In genomic region chr20:45097485-45098095, GRCh38 we compare ENCODE assay signal across 7 cellular contexts. TPM values are rescaled to one million over a fixed set of nuclear protein-coding genes. Genes with fewer than 3 reads are reported as not detected.
A peak's percentile ranks its signal among the peaks of the same experiment; 100 is the strongest.
DNase-seq lines count a peak whose midpoint lies in the region; ATAC-seq and TF ChIP-seq lines count a peak whose summit lies in the region.

No MANE protein-coding gene starts in this region.

- WGBS in aorta, 2 donors = 29 to 36% methylated on average over 40 to 55 of the region's 55 CpGs

- H3K9me3 ChIP-seq in subcutaneous abdominal adipose tissue (ENCODE audit: control insufficient read depth in 5 of 5, low read length in 5 of 5) (no peaks in the 10 kb centered on the region), aorta (ENCODE audit: control insufficient read depth, low read length) (no peaks in the 10 kb centered on the region)

- CTCF ChIA-PET in RWPE1 (lab: Yijun Ruan, JAX) = interaction anchor here (0.6 to 8.7 kb wide), 19 partner anchors 8 to 206 kb away, joined by 3 to 171 read pairs (median 15); partner anchors contain the start of gene WFDC5

- no peaks in the 10 kb centered on the region for H3K36me3 Mint-ChIP-seq in activated naive CD8-positive, alpha-beta T cell treated with anti-CD3 and anti-CD28 coated beads, Interleukin-2, amount 50 U/mL, for 24 hours (ENCODE audit: low read depth)

- intact Hi-C loops in aorta (cut with DNase I) = loop anchor here (5.0 to 10.0 kb wide), 3 partner anchors 53 to 85 kb away; no protein-coding TSS in a partner anchor

- peak overlapping the region; percentile 59 for H3K27ac Mint-ChIP-seq in activated naive CD8-positive, alpha-beta T cell treated with anti-CD3 and anti-CD28 coated beads, Interleukin-2, amount 50 U/mL, for 24 hours

- DNase-seq in RWPE1 (ENCODE audit: low spot score) = peak; percentile 38
- peak; percentile 55 for DNase-seq in activated naive CD8-positive, alpha-beta T cell treated with anti-CD3 and anti-CD28 coated beads, Interleukin-2, amount 50 U/mL, for 24 hours
- DNase-seq in left kidney (ENCODE audit: low read depth, low spot score) = peak; percentile 85
- DNase-seq in Ammon's horn (ENCODE audit: low spot score) = no peak
- no peak for DNase-seq in aorta
- no peak for DNase-seq in SIG-M5 (lab: John Stamatoyannopoulos, UW)

- peaks cover 17% of the 10 kb centered on the region for H3K4me1 Mint-ChIP-seq in activated naive CD8-positive, alpha-beta T cell treated with anti-CD3 and anti-CD28 coated beads, Interleukin-2, amount 50 U/mL, for 24 hours

- no peak overlapping the region for H3K9ac ChIP-seq in subcutaneous abdominal adipose tissue (ENCODE audit: low read length in 5 of 5)

- no peaks in the 10 kb centered on the region for H3K9me3 Mint-ChIP-seq in activated naive CD8-positive, alpha-beta T cell treated with anti-CD3 and anti-CD28 coated beads, Interleukin-2, amount 50 U/mL, for 24 hours

- peaks cover 0 to 13% (median 12%) of the 10 kb centered on the region in 5 donors for H3K4me1 ChIP-seq in subcutaneous abdominal adipose tissue (ENCODE audit: control insufficient read depth in 5 of 5, insufficient read depth in 5 of 5, low read length in 5 of 5)
- H3K4me1 ChIP-seq in aorta (ENCODE audit: control insufficient read depth in 1 of 2, insufficient read depth in 2 of 2, low read length in 2 of 2) = no peaks in the 10 kb centered on the region

- H3K27me3 ChIP-seq in subcutaneous abdominal adipose tissue (ENCODE audit: control insufficient read depth in 5 of 5, insufficient read depth in 4 of 5, low read length in 5 of 5) = peaks cover 23 to 55% (median 49%) of the 10 kb centered on the region in 5 donors
- H3K27me3 ChIP-seq in aorta (ENCODE audit: control insufficient read depth in 1 of 2, insufficient read depth in 2 of 2, low read length in 1 of 2) = peaks cover 0 to 3% of the 10 kb centered on the region in 2 donors

- H3K4me3 ChIP-seq in subcutaneous abdominal adipose tissue (ENCODE audit: low read depth in 1 of 5, low read length in 5 of 5) (peak overlapping the region in 3 of 5 donors; percentile 24 to 40 (median 35)), aorta (ENCODE audit: low read length in 2 of 2) (no peak overlapping the region)

- POLR2A ChIA-PET in RWPE1 (lab: Yijun Ruan, JAX; ENCODE audit: low non-redundant PET) = no interaction called here

- H3K36me3 ChIP-seq in subcutaneous abdominal adipose tissue (ENCODE audit: control insufficient read depth in 5 of 5, insufficient read depth in 5 of 5, low read length in 5 of 5) (no peaks in the 10 kb centered on the region), aorta (ENCODE audit: control insufficient read depth in 1 of 2, insufficient read depth in 2 of 2, low read length in 1 of 2) (no peaks in the 10 kb centered on the region)

- peak; percentile 43 for ATAC-seq in activated naive CD8-positive, alpha-beta T cell treated with anti-CD3 and anti-CD28 coated beads, Interleukin-2, amount 50 U/mL, for 24 hours
- ATAC-seq in aorta (ENCODE audit: low FRiP score) = no peak

- H3K27ac ChIP-seq in RWPE1 (no peak overlapping the region), subcutaneous abdominal adipose tissue (ENCODE audit: low read depth, low read length) (no peak overlapping the region), aorta (ENCODE audit: low read depth in 1 of 2, low read length in 2 of 2) (no peak overlapping the region)

- no peak for TF ChIP-seq CTCF in RWPE1 (conservative IDR thresholded peaks at IDR 0.05; ENCODE audit: low read depth)

- H3K27me3 Mint-ChIP-seq in activated naive CD8-positive, alpha-beta T cell treated with anti-CD3 and anti-CD28 coated beads, Interleukin-2, amount 50 U/mL, for 24 hours = peaks cover 53% of the 10 kb centered on the region

- no peak overlapping the region for H3K4me3 Mint-ChIP-seq in activated naive CD8-positive, alpha-beta T cell treated with anti-CD3 and anti-CD28 coated beads, Interleukin-2, amount 50 U/mL, for 24 hours

RNA-seq across cellular contexts. Expression of gene KCNS1, which starts 3.3 kb away (rescaled TPM):
- not detected for total RNA-seq in aorta
- not detected for polyA plus RNA-seq in aorta

RNA-seq across cellular contexts. Expression of gene WFDC5, which starts 17.4 kb away (rescaled TPM):
- not detected for total RNA-seq in aorta
- not detected for polyA plus RNA-seq in aorta

RNA-seq across cellular contexts. Expression of gene WFDC12, which starts 26.7 kb away (rescaled TPM):
- not detected for total RNA-seq in aorta
- not detected for polyA plus RNA-seq in aorta

Comparison
In these comparisons a context has a peak if more than half of its experiments do, and no peak if none do; other contexts are left out.
1. DNase-seq: peak in RWPE1 (single experiment), activated naive CD8-positive, alpha-beta T cell treated with anti-CD3 and anti-CD28 coated beads, Interleukin-2, amount 50 U/mL, for 24 hours (single experiment) and left kidney (single experiment); none in Ammon's horn (single experiment), aorta (0 of 2) and SIG-M5 (single experiment).
2. H3K4me3 ChIP-seq: peak in subcutaneous abdominal adipose tissue (3 of 5); none in aorta (0 of 2).